ENCODE assay signal across 14 cellular contexts in the genomic region with DNA sequence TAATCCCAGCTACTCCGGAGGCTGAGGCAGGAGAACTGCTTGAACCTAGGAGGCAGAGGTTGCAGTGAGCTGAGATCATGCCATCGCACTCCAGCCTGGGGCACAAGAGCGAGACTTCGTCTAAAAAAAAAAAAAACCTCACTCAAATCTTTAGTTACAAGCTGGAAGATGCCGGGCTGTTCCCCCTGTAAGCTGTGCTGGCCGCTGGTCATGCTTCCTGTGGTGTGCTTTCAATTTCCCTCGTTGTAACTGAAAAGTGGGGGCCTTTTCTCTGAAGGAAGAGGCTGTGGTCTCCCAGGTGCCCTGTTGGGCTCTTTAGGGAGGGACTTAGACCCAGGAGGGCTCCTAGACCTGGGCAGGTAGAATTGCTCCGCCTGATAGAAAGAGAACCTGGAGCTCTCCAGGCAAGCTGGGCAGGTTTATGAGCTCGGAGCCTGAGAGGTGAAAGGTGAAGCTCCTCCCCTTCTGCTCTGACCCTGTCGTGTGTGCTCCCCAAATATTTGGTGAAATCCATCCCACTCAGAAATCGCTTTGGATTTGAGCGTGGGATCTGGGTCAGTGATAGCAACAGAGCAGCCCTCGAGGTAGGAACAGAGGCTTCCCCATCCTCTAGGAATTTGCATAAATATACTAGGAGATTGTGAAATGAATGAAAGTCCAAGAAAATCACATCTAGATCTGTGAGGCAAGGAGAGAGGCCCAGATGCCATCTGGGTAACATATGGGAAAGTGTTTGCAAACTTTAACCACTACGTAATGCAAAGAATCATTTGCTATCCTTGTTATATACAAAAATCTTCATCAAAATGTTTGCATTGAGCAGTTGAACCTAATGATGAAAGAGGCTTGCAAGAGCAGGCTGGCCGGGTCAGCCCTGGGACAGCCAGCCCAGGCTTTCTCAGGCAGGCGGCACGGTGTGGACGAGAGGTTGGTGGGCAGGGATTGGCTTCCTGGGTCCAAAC.
DNase-seq lines count a peak whose midpoint lies in the region; ATAC-seq and TF ChIP-seq lines count a peak whose summit lies in the region.
"Had no signal": no experiment of that assay in that cellular context is flagged by ENCODE, and none has a peak within 500 bp of the region (broad histone marks: within the 10 kb centered on the region; RNA-seq: fewer than 3 reads in every experiment).

No MANE protein-coding gene starts in this region.

- H3K4me1 Mint-ChIP-seq in endothelial cell (ENCODE audit: unreplicated experiment), result peaks cover 45% of the 10 kb centered on the region

- H3K4me3 Mint-ChIP-seq in endothelial cell (ENCODE audit: unreplicated experiment), result no peak overlapping the region

- H3K9me3 Mint-ChIP-seq in endothelial cell (ENCODE audit: unreplicated experiment), result no peaks in the 10 kb centered on the region

- intact Hi-C loops in heart right ventricle (cut with DNase I) (loop anchor here in 2 of 10 donors (5.0 to 10.0 kb wide), 2 partner anchors 94 to 97 kb away; no protein-coding TSS in a partner anchor), Right ventricle myocardium superior (cut with DNase I) (no loop called here), uterus (cut with DNase I; ENCODE audit: low total_unique reads) (no loop called here)

- H3K4me3 ChIP-seq in heart right ventricle (no peak overlapping the region), mesenchymal stem cell (ENCODE audit: insufficient read depth in 1 of 2, low read depth in 1 of 2, low read length in 2 of 2) (no peak overlapping the region), uterus (no peak overlapping the region)

- H2BK15ac ChIP-seq in mesenchymal stem cell (ENCODE audit: low read depth, poor library complexity, severe bottlenecking), result no peak overlapping the region

- H3K14ac ChIP-seq in mesenchymal stem cell (ENCODE audit: low read length in 2 of 2), result no peak overlapping the region

- H3K36me3 Mint-ChIP-seq in endothelial cell (ENCODE audit: low read depth, unreplicated experiment), result no peaks in the 10 kb centered on the region

- no peaks in the 10 kb centered on the region for H3K27me3 Mint-ChIP-seq in endothelial cell (ENCODE audit: unreplicated experiment)

- no peak overlapping the region for H3K4me2 ChIP-seq in mesenchymal stem cell (ENCODE audit: low read length, poor library complexity, severe bottlenecking)

- H2BK12ac ChIP-seq in mesenchymal stem cell (ENCODE audit: low read length in 2 of 2), result peak overlapping the region in 1 of 2 experiments; percentile 84

- H3K79me1 ChIP-seq in mesenchymal stem cell (replicated peaks; ENCODE audit: low read length, poor library complexity, severe bottlenecking), result no peaks in the 10 kb centered on the region

- peak overlapping the region; percentile 79 for H2BK120ac ChIP-seq in mesenchymal stem cell (ENCODE audit: low read depth, low read length)

- TF ChIP-seq POLR2A in uterus (IDR thresholded peaks at IDR 0.05), result no peak

- DNase-seq in heart right ventricle (no peak), Right ventricle myocardium superior (no peak), endothelial cell (ENCODE audit: low spot score) (no peak), mesenchymal stem cell (peak; percentile 80), uterus (no peak), NCI-H69 (lab: John Stamatoyannopoulos, UW) (no peak)
- no peak for DNase-seq in stimulated activated naive CD4-positive, alpha-beta T cell (lab: John Stamatoyannopoulos, UW)
- DNase-seq: activated CD4-positive, alpha-beta T cell treated with anti-CD3 and anti-CD28 coated beads, Interleukin-2, amount 50 U/mL, for 4 hours; activated effector memory CD4-positive, alpha-beta T cell treated with anti-CD3 and anti-CD28 coated beads, Interleukin-2, amount 50 U/mL, for 16 hours; NCI-H1417; NCI-H510A treated with DMSO at 0.1 percent for 48 hours; substantia nigra; T-helper 9 cell had no signal

- no peak overlapping the region for H2AFZ ChIP-seq in mesenchymal stem cell (ENCODE audit: low read depth, low read length)

- H3K27me3 ChIP-seq in heart right ventricle, result no peaks in the 10 kb centered on the region
- H3K27me3 ChIP-seq in mesenchymal stem cell (ENCODE audit: control insufficient read depth in 1 of 2, insufficient read depth in 1 of 2, low read length in 2 of 2), result peaks cover 0 to 9% of the 10 kb centered on the region in 2 experiments
- no peaks in the 10 kb centered on the region for H3K27me3 ChIP-seq in uterus

- peak overlapping the region; percentile 1 to 77 for H3K18ac ChIP-seq in mesenchymal stem cell (ENCODE audit: low read depth in 1 of 2, low read length in 2 of 2)

- peak overlapping the region; percentile 57 to 93 (median 86) for H3K27ac ChIP-seq in heart right ventricle
- H3K27ac ChIP-seq in mesenchymal stem cell (ENCODE audit: low read length, poor library complexity, severe bottlenecking), result no peak overlapping the region
- peak overlapping the region; percentile 68 to 77 for H3K27ac ChIP-seq in uterus

- H2AK5ac ChIP-seq in mesenchymal stem cell (ENCODE audit: low read length, severe bottlenecking), result no peak overlapping the region

- H3K23ac ChIP-seq in mesenchymal stem cell (ENCODE audit: low read length in 2 of 2), result no peak overlapping the region

- H3K9ac ChIP-seq in mesenchymal stem cell (ENCODE audit: low read length), result no peak overlapping the region

- no peak overlapping the region for H2BK5ac ChIP-seq in mesenchymal stem cell (ENCODE audit: low read depth, low read length, poor library complexity, severe bottlenecking)

- ATAC-seq in heart right ventricle (peak in 1 of 8 donors; percentile 21), Right ventricle myocardium superior (ENCODE audit: poor library complexity) (no peak), GM18873 (IDR thresholded peaks at IDR 0.05; ENCODE audit: low FRiP score, unreplicated experiment) (no peak)

- peak overlapping the region; percentile 35 for H4K8ac ChIP-seq in mesenchymal stem cell (ENCODE audit: low read length)

- H3K4ac ChIP-seq in mesenchymal stem cell (ENCODE audit: low read depth in 1 of 2, low read length in 2 of 2), result peak overlapping the region in 1 of 2 experiments; percentile 35

- TF ChIP-seq CTCF in heart right ventricle (IDR thresholded peaks at IDR 0.05) (no peak), endothelial cell (IDR thresholded peaks at IDR 0.05; ENCODE audit: unreplicated experiment) (no peak), uterus (IDR thresholded peaks at IDR 0.05) (no peak)

- H3K27ac Mint-ChIP-seq in endothelial cell (ENCODE audit: unreplicated experiment), result peak overlapping the region; percentile 85

- no peaks in the 10 kb centered on the region for H3K36me3 ChIP-seq in heart right ventricle
- H3K36me3 ChIP-seq in mesenchymal stem cell (ENCODE audit: control insufficient read depth in 1 of 2, insufficient read depth in 2 of 2, low read depth in 1 of 2, low read length in 2 of 2), result no peaks in the 10 kb centered on the region
- no peaks in the 10 kb centered on the region for H3K36me3 ChIP-seq in uterus

- H3K9me3 ChIP-seq in heart right ventricle, result no peaks in the 10 kb centered on the region
- no peaks in the 10 kb centered on the region for H3K9me3 ChIP-seq in mesenchymal stem cell (ENCODE audit: control insufficient read depth, low read length)
- no peaks in the 10 kb centered on the region for H3K9me3 ChIP-seq in uterus

- H3K4me1 ChIP-seq in heart right ventricle (peaks cover 17 to 74% (median 47%) of the 10 kb centered on the region in 9 donors), mesenchymal stem cell (ENCODE audit: control insufficient read depth, insufficient read depth, low read depth, low read length) (peaks cover 2% of the 10 kb centered on the region), uterus (peaks cover 0 to 11% of the 10 kb centered on the region in 2 donors)

- WGBS in heart right ventricle, 2 donors, result 61 to 77% methylated on average over 18 of the region's 18 CpGs
- WGBS in mesenchymal stem cell, result 71% methylated on average over 16 of the region's 18 CpGs

- H4K91ac ChIP-seq in mesenchymal stem cell (ENCODE audit: low read length), result peak overlapping the region; percentile 91
